ENCODE assay signal across 1 cellular context in genomic region chr22:46352276-46352675, GRCh38.
TF ChIP-seq lines count a peak whose summit lies in the region.

No MANE protein-coding gene starts in this region.

TF ChIP-seq in HEK293, 187 proteins besides CTCF, POLR2A, EP300 and RAD21 (continued from another document):
- TF ChIP-seq PRDM2 (tag by site-specific recombination; IDR thresholded peaks at IDR 0.05; ENCODE audit: borderline replicate concordance) = no peak
- no peak for TF ChIP-seq BCL11A (tag by site-specific recombination; IDR thresholded peaks at IDR 0.05; ENCODE audit: low read depth)
- TF ChIP-seq ELK4 (IDR thresholded peaks at IDR 0.05; ENCODE audit: borderline replicate concordance, low read depth, low read length) = no peak
- no peak for TF ChIP-seq ZNF626 (tag by site-specific recombination; IDR thresholded peaks at IDR 0.05)
- TF ChIP-seq ZNF148 (tag by site-specific recombination; IDR thresholded peaks at IDR 0.05; ENCODE audit: borderline replicate concordance) = no peak
- no peak for TF ChIP-seq ZBTB21 (tag by site-specific recombination; IDR thresholded peaks at IDR 0.05)
- no peak for TF ChIP-seq ZSCAN18 (tag by site-specific recombination; IDR thresholded peaks at IDR 0.05)
- TF ChIP-seq ZNF629 (tag by site-specific recombination; IDR thresholded peaks at IDR 0.05) = no peak
- TF ChIP-seq ZNF169 (tag by site-specific recombination; IDR thresholded peaks at IDR 0.05) = no peak
- no peak for TF ChIP-seq REPIN1 (tag by site-specific recombination; IDR thresholded peaks at IDR 0.05; ENCODE audit: low read depth)
